Comparison of ENCODE assay signal across 8 cellular contexts in the genomic region with DNA sequence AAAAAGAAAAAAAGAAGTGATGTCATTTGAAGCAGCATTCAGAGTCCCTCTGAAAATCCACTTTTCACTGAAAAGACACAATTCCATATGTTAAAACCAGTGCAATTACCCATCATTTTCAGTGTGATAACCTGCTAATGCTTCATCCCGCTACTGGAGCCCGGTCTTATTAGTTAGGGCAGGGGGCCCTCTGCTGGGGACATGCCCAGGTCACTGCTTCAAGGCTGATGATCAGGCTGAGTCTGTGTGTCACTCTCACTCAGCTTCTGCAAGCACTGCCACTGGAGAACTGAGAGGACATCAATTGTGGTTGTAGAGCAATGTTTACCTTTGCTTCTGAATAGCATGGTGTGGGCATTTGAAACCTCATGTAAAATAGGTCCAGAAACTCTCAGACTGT. TPM values are rescaled to one million over a fixed set of nuclear protein-coding genes. Genes with fewer than 3 reads are reported as not detected.
DNase-seq lines count a peak whose midpoint lies in the region; ATAC-seq and TF ChIP-seq lines count a peak whose summit lies in the region.

No MANE protein-coding gene starts in this region.

- CTCF ChIA-PET in activated CD8-positive, alpha-beta T cell treated with anti-CD3 and anti-CD28 coated beads, Interleukin-2, amount 10 ng/mL, durations not matched to agents 7 days and 5 days (lab: Charles Lee) = interaction anchor here (0.8 kb wide), 1 partner anchor 963 kb away, joined by 3 read pairs; no protein-coding TSS in a partner anchor

- H3K4me3 Mint-ChIP-seq in activated CD8-positive, alpha-beta T cell treated with anti-CD3 and anti-CD28 coated beads, Interleukin-2, amount 10 ng/mL, durations not matched to agents 7 days and 5 days = no peak overlapping the region
- H3K4me3 Mint-ChIP-seq in type B pancreatic cell = no peak overlapping the region

- H3K9me3 Mint-ChIP-seq in activated CD8-positive, alpha-beta T cell treated with anti-CD3 and anti-CD28 coated beads, Interleukin-2, amount 10 ng/mL, durations not matched to agents 7 days and 5 days (ENCODE audit: insufficient read depth) = no peaks in the 10 kb centered on the region
- H3K9me3 Mint-ChIP-seq in type B pancreatic cell = no peaks in the 10 kb centered on the region

- TF ChIP-seq CTCF in 22Rv1 (IDR thresholded peaks at IDR 0.05) (peak; percentile 44), GM12865 (IDR thresholded peaks at IDR 0.05; ENCODE audit: insufficient read depth, low read depth, low read length, missing control alignments) (peak; percentile 37), type B pancreatic cell (conservative IDR thresholded peaks at IDR 0.05) (peak; percentile 77)

- H3K4me3 ChIP-seq in GM12865 (ENCODE audit: low read depth, low read length) = no peak overlapping the region

- H3K27me3 Mint-ChIP-seq in activated CD8-positive, alpha-beta T cell treated with anti-CD3 and anti-CD28 coated beads, Interleukin-2, amount 10 ng/mL, durations not matched to agents 7 days and 5 days (ENCODE audit: low read depth) = no peaks in the 10 kb centered on the region
- peaks cover 3% of the 10 kb centered on the region for H3K27me3 Mint-ChIP-seq in type B pancreatic cell

- no peaks in the 10 kb centered on the region for H3K36me3 Mint-ChIP-seq in activated CD8-positive, alpha-beta T cell treated with anti-CD3 and anti-CD28 coated beads, Interleukin-2, amount 10 ng/mL, durations not matched to agents 7 days and 5 days (ENCODE audit: low read depth)
- no peaks in the 10 kb centered on the region for H3K36me3 Mint-ChIP-seq in type B pancreatic cell

- POLR2A ChIA-PET in activated CD8-positive, alpha-beta T cell treated with anti-CD3 and anti-CD28 coated beads, Interleukin-2, amount 10 ng/mL, durations not matched to agents 7 days and 5 days (lab: Charles Lee) = no interaction called here

- no peak overlapping the region for H3K27ac ChIP-seq in 22Rv1

- no peaks in the 10 kb centered on the region for H3K4me1 Mint-ChIP-seq in activated CD8-positive, alpha-beta T cell treated with anti-CD3 and anti-CD28 coated beads, Interleukin-2, amount 10 ng/mL, durations not matched to agents 7 days and 5 days (ENCODE audit: low read depth)
- H3K4me1 Mint-ChIP-seq in type B pancreatic cell (ENCODE audit: unreplicated experiment) = peaks cover 12% of the 10 kb centered on the region

- no peak overlapping the region for H3K27ac Mint-ChIP-seq in activated CD8-positive, alpha-beta T cell treated with anti-CD3 and anti-CD28 coated beads, Interleukin-2, amount 10 ng/mL, durations not matched to agents 7 days and 5 days
- H3K27ac Mint-ChIP-seq in type B pancreatic cell = no peak overlapping the region

- DNase-seq in GM12865 (ENCODE audit: low read depth) = peak; percentile 58
- DNase-seq in NCI-H2171 treated with DMSO at 0.1 percent for 48 hours (lab: John Stamatoyannopoulos, UW) = peak; percentile 66
- DNase-seq in activated CD8-positive, alpha-beta T cell treated with anti-CD3 and anti-CD28 coated beads, Interleukin-2, amount 10 ng/mL, durations not matched to agents 7 days and 5 days = peak; percentile 26
- DNase-seq in iris pigment epithelial cell (ENCODE audit: low read depth) = peak; percentile 17
- DNase-seq in type B pancreatic cell (ENCODE audit: extremely low spot score, unreplicated experiment) = no peak

- ATAC-seq in HG02759 (IDR thresholded peaks at IDR 0.05; ENCODE audit: unreplicated experiment) (peak; percentile 70), HG02970 (IDR thresholded peaks at IDR 0.05; ENCODE audit: low FRiP score, unreplicated experiment) (no peak)
- no peak for ATAC-seq in activated CD8-positive, alpha-beta T cell treated with anti-CD3 and anti-CD28 coated beads, Interleukin-2, amount 10 ng/mL, durations not matched to agents 7 days and 5 days

RNA-seq across cellular contexts. Expression of a gene that starts 49.1 kb away (rescaled TPM):
- total RNA-seq in activated CD8-positive, alpha-beta T cell treated with anti-CD3 and anti-CD28 coated beads, Interleukin-2, amount 10 ng/mL, durations not matched to agents 7 days and 5 days = not detected
- total RNA-seq in type B pancreatic cell (ENCODE audit: low replicate concordance) = 1.1 and 5.0 TPM in 2 replicates
